Comparison of ENCODE assay signal across 8 cellular contexts in the genomic region with DNA sequence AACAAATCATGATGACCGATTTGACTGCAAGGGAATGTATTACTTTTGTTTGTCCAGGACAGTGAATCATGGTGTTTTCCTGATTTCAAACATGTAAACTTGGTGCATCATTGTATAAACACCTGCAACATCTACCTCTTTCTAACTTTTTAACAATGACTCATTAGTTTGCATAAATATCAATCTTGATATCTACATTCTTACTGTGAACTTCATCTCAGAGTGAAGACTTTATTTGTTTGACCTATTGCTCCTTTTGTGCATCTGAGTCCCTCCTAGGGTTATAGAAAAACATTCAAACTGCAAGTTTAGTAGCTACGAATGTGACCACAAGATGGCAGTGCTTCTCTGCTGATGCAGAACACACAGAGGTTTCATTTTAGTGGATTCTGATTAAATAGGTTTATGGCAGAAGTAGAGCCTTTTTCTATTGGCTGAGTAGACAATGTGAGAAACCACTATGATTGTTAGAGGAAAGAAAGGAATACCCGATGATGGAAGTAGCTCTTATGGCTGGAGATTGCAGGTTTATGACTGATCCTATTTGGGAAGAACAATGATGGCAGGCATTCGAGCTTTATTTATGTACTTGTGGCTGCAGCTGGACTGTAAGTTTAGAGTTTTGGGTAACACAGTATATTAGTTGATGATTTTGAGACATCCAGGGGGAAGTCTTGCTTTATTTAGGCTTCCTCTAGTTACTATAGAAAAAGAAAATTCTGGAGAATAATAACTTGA.
A peak's percentile ranks its signal among the peaks of the same experiment; 100 is the strongest.
DNase-seq lines count a peak whose midpoint lies in the region; ATAC-seq, FAIRE-seq and TF ChIP-seq lines count a peak whose summit lies in the region.

No MANE protein-coding gene starts in this region.

- no peaks in the 10 kb centered on the region for H4K20me1 ChIP-seq in neural cell (ENCODE audit: insufficient read depth)

- H2AFZ ChIP-seq in neural cell (ENCODE audit: low read depth, low read length) = no peak overlapping the region

- no peak overlapping the region for H3K27ac ChIP-seq in esophagus muscularis mucosa (replicated peaks in 1 of 4)
- H3K27ac ChIP-seq in neural cell (ENCODE audit: low read length) = no peak overlapping the region

- TF ChIP-seq EP300 in esophagus muscularis mucosa (IDR thresholded peaks at IDR 0.05) = no peak
- no peak for TF ChIP-seq EP300 in neural cell (conservative IDR thresholded peaks at IDR 0.05; ENCODE audit: poor library complexity, severe bottlenecking)

- H3F3A ChIP-seq in neural cell (ENCODE audit: insufficient read depth, low read length, poor library complexity, severe bottlenecking) = no peaks in the 10 kb centered on the region

- H3K9ac ChIP-seq in neural cell (ENCODE audit: low read length) = no peak overlapping the region

- intact Hi-C loops in esophagus muscularis mucosa (cut with DNase I) = no loop called here

- H3K9me3 ChIP-seq in esophagus muscularis mucosa (no peaks in the 10 kb centered on the region), neural cell (ENCODE audit: low read length) (no peaks in the 10 kb centered on the region)

- no peak for TF ChIP-seq POLR2A in esophagus muscularis mucosa (IDR thresholded peaks at IDR 0.05; ENCODE audit: low read depth)

- H3K4me1 ChIP-seq in esophagus muscularis mucosa = no peaks in the 10 kb centered on the region

- H3K36me3 ChIP-seq in esophagus muscularis mucosa (no peaks in the 10 kb centered on the region), neural cell (ENCODE audit: insufficient read depth, low read length) (no peaks in the 10 kb centered on the region)

- ATAC-seq in GM21825 (IDR thresholded peaks at IDR 0.05; ENCODE audit: unreplicated experiment) = peak; percentile 69
- no peak for ATAC-seq in GM19455 (IDR thresholded peaks at IDR 0.05; ENCODE audit: unreplicated experiment)

- H3K4me2 ChIP-seq in neural cell (ENCODE audit: low read length) = no peak overlapping the region

- H3K9me2 ChIP-seq in neural cell (ENCODE audit: insufficient read depth, low read length) = no peaks in the 10 kb centered on the region

- peak; percentile 83 for FAIRE-seq in urothelium cell line (lab: Jason Lieb, UNC)

- H3K79me2 ChIP-seq in neural cell (replicated peaks; ENCODE audit: insufficient read depth, low read length) = no peaks in the 10 kb centered on the region

- WGBS in esophagus muscularis mucosa = 17% methylated on average over 4 of the region's 4 CpGs

- peak; percentile 74 for DNase-seq in DMS53 (lab: John Stamatoyannopoulos, UW)
- DNase-seq in NCI-H226 = peak; percentile 35
- peak; percentile 27 for DNase-seq in activated CD8-positive, alpha-beta memory T cell treated with anti-CD3 and anti-CD28 coated beads, Interleukin-2, amount 50 U/mL, for 24 hours (ENCODE audit: extremely low read depth)
- no peak for DNase-seq in esophagus muscularis mucosa (ENCODE audit: extremely low spot score)
- peak; percentile 51 for DNase-seq in urothelium cell line (ENCODE audit: low spot score)

- H3K27me3 ChIP-seq in esophagus muscularis mucosa (no peaks in the 10 kb centered on the region), neural cell (ENCODE audit: insufficient read depth, low read depth, low read length) (no peaks in the 10 kb centered on the region)

- TF ChIP-seq CTCF in esophagus muscularis mucosa (IDR thresholded peaks at IDR 0.05) (peak; percentile 34 to 64 (median 54)), neural cell (IDR thresholded peaks at IDR 0.05; ENCODE audit: poor library complexity, severe bottlenecking) (peak; percentile 90)

- TF ChIP-seq RAD21 in neural cell (conservative IDR thresholded peaks at IDR 0.05) = peak; percentile 87

- H3K4me3 ChIP-seq in esophagus muscularis mucosa (peak overlapping the region; percentile 19 to 36 (median 24)), neural cell (ENCODE audit: low read length) (no peak overlapping the region)

TF ChIP-seq in neural cell, 6 proteins besides CTCF, POLR2A, EP300 and RAD21:
- TF ChIP-seq SMC3 (conservative IDR thresholded peaks at IDR 0.05; ENCODE audit: poor library complexity) = peak; percentile 79
- TF ChIP-seq, protein P1, sequence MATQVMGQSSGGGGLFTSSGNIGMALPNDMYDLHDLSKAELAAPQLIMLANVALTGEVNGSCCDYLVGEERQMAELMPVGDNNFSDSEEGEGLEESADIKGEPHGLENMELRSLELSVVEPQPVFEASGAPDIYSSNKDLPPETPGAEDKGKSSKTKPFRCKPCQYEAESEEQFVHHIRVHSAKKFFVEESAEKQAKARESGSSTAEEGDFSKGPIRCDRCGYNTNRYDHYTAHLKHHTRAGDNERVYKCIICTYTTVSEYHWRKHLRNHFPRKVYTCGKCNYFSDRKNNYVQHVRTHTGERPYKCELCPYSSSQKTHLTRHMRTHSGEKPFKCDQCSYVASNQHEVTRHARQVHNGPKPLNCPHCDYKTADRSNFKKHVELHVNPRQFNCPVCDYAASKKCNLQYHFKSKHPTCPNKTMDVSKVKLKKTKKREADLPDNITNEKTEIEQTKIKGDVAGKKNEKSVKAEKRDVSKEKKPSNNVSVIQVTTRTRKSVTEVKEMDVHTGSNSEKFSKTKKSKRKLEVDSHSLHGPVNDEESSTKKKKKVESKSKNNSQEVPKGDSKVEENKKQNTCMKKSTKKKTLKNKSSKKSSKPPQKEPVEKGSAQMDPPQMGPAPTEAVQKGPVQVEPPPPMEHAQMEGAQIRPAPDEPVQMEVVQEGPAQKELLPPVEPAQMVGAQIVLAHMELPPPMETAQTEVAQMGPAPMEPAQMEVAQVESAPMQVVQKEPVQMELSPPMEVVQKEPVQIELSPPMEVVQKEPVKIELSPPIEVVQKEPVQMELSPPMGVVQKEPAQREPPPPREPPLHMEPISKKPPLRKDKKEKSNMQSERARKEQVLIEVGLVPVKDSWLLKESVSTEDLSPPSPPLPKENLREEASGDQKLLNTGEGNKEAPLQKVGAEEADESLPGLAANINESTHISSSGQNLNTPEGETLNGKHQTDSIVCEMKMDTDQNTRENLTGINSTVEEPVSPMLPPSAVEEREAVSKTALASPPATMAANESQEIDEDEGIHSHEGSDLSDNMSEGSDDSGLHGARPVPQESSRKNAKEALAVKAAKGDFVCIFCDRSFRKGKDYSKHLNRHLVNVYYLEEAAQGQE (IDR thresholded peaks at IDR 0.05; ENCODE audit: borderline replicate concordance) = no peak
- TF ChIP-seq EZH2 (IDR thresholded peaks at IDR 0.05; ENCODE audit: borderline replicate concordance, insufficient read depth, low read length, poor library complexity, severe bottlenecking) = no peak
- no peak for TF ChIP-seq MXI1 (conservative IDR thresholded peaks at IDR 0.05; ENCODE audit: poor library complexity, severe bottlenecking)
